In genomic region chr5:59562756-59563389, GRCh38 we compare ENCODE assay signal across 9 cellular contexts.
DNase-seq lines count a peak whose midpoint lies in the region; ATAC-seq and TF ChIP-seq lines count a peak whose summit lies in the region.
"Had no signal": no experiment of that assay in that cellular context is flagged by ENCODE, and none has a peak within 500 bp of the region (broad histone marks: within the 10 kb centered on the region; RNA-seq: fewer than 3 reads in every experiment).

No MANE protein-coding gene starts in this region.

- no peak overlapping the region for H3K4me3 ChIP-seq in DND-41 (ENCODE audit: low read depth in 1 of 2, low read length in 2 of 2)
- no peak overlapping the region for H3K4me3 ChIP-seq in SK-N-SH (ENCODE audit: low read depth in 2 of 2, low read length in 1 of 2)
- H3K4me3 ChIP-seq: SJSA1 had no signal

- peak overlapping the region in 5 of 6 donors; percentile 27 to 77 (median 57) for H3K27ac Mint-ChIP-seq in immature natural killer cell

- H3K27me3 ChIP-seq in DND-41 (ENCODE audit: insufficient read depth, low read length, poor library complexity) (no peaks in the 10 kb centered on the region), SK-N-SH (ENCODE audit: insufficient read depth) (no peaks in the 10 kb centered on the region)
- H3K27me3 ChIP-seq: SJSA1 had no signal

- TF ChIP-seq EP300 in SK-N-SH (IDR thresholded peaks at IDR 0.05; ENCODE audit: borderline replicate concordance in 1 of 2, low read depth in 1 of 2, low read length in 1 of 2) = no peak

- H3K9me3 Mint-ChIP-seq in immature natural killer cell = peaks cover 0 to 3% (median 0%) of the 10 kb centered on the region in 6 donors

- H3K27me3 Mint-ChIP-seq in immature natural killer cell (ENCODE audit: low read depth in 3 of 3) = peaks cover 0 to 6% (median 1%) of the 10 kb centered on the region in 3 donors

- H3K4me1 ChIP-seq in DND-41 (ENCODE audit: insufficient read depth, low read length) (no peaks in the 10 kb centered on the region), SK-N-SH (ENCODE audit: control insufficient read depth in 1 of 2, insufficient read depth in 2 of 2, low read depth in 1 of 2, low read length in 1 of 2) (peaks cover 7 to 8% of the 10 kb centered on the region in 2 experiments; a peak in 3 of 4 replicates)

- WGBS in SK-N-SH (ENCODE audit: low lambda C conversion rate) = 43% methylated on average over 3 of the region's 3 CpGs

- no peak for TF ChIP-seq RAD21 in SK-N-SH (IDR thresholded peaks at IDR 0.05; ENCODE audit: low read length)

- no peaks in the 10 kb centered on the region for H3K36me3 ChIP-seq in DND-41 (ENCODE audit: insufficient read depth, low read length)
- H3K36me3 ChIP-seq in SK-N-SH (replicated peaks in 1 of 2; ENCODE audit: control insufficient read depth in 1 of 2, insufficient read depth in 2 of 2, low read length in 1 of 2) = no peaks in the 10 kb centered on the region
- H3K36me3 ChIP-seq: SJSA1 had no signal

- POLR2A ChIA-PET in SK-N-SH (lab: Yijun Ruan, JAX) = no interaction called here

- H2AFZ ChIP-seq in DND-41 (ENCODE audit: low read depth, low read length) = no peak overlapping the region
- no peak overlapping the region; the same call in 1 of the 2 replicates for H2AFZ ChIP-seq in SK-N-SH (ENCODE audit: low read depth)

- H4K20me1 ChIP-seq in DND-41 (ENCODE audit: insufficient read depth, low read length) (no peaks in the 10 kb centered on the region), SK-N-SH (ENCODE audit: insufficient read depth) (no peaks in the 10 kb centered on the region)

- no peaks in the 10 kb centered on the region for H3K79me2 ChIP-seq in DND-41 (ENCODE audit: insufficient read depth, low read length)
- no peaks in the 10 kb centered on the region for H3K79me2 ChIP-seq in SK-N-SH (ENCODE audit: insufficient read depth)

- TF ChIP-seq CTCF in DND-41 (IDR thresholded peaks at IDR 0.05; ENCODE audit: borderline replicate concordance, extremely low read depth, low read length, poor library complexity, severe bottlenecking) (no peak), SK-N-SH (IDR thresholded peaks at IDR 0.05) (no peak)

- no peaks in the 10 kb centered on the region for H3K9me3 ChIP-seq in DND-41 (ENCODE audit: insufficient read depth, low read length, severe bottlenecking)
- no peaks in the 10 kb centered on the region for H3K9me3 ChIP-seq in SK-N-SH
- H3K9me3 ChIP-seq: SJSA1 had no signal

- H3K4me2 ChIP-seq in DND-41 (ENCODE audit: insufficient read depth, low read length) (no peak overlapping the region), SK-N-SH (no peak overlapping the region)

- H3K9me2 ChIP-seq in SK-N-SH = no peaks in the 10 kb centered on the region

- H3F3A ChIP-seq in SK-N-SH (replicated peaks; ENCODE audit: insufficient read depth) = peaks cover 3% of the 10 kb centered on the region

- no peak overlapping the region for H3K27ac ChIP-seq in DND-41 (ENCODE audit: low read length)
- H3K27ac ChIP-seq in SK-N-SH (ENCODE audit: low read depth in 2 of 2, low read length in 1 of 2) = peak overlapping the region in 1 of 2 experiments; percentile 34; a peak in 1 of 4 replicates
- H3K27ac ChIP-seq: SJSA1 had no signal

- intact Hi-C loops in sciatic nerve (cut with DNase I) = no loop called here

- H3K36me3 Mint-ChIP-seq in immature natural killer cell = no peaks in the 10 kb centered on the region

- H3K4me3 Mint-ChIP-seq in immature natural killer cell = peak overlapping the region in 2 of 5 donors; percentile 0 to 16

- ATAC-seq in DND-41 (ENCODE audit: insufficient read depth, low read depth) (peak; percentile 89), GM19324 (IDR thresholded peaks at IDR 0.05; ENCODE audit: low FRiP score, unreplicated experiment) (peak; percentile 90), HG03135 (IDR thresholded peaks at IDR 0.05; ENCODE audit: unreplicated experiment) (peak; percentile 98), sciatic nerve (no peak)

- CTCF ChIA-PET in SK-N-SH (lab: Yijun Ruan, JAX) = no interaction called here

- H3K4me1 Mint-ChIP-seq in immature natural killer cell = peaks cover 19 to 28% of the 10 kb centered on the region in 2 donors

- H3K9ac ChIP-seq in DND-41 (ENCODE audit: low read depth, low read length) (no peak overlapping the region), SK-N-SH (no peak overlapping the region)

- DNase-seq in DND-41 = peak; percentile 59
- DNase-seq in SK-N-SH = no peak
- peak; percentile 59 to 70 (median 63) for DNase-seq in immature natural killer cell
- DNase-seq in sciatic nerve (ENCODE audit: low spot score) = no peak
- DNase-seq in D341Med (ENCODE audit: low spot score) = no peak
- DNase-seq in NCI-H1694 (lab: John Stamatoyannopoulos, UW) = no peak

TF ChIP-seq in SK-N-SH, 30 proteins besides CTCF, POLR2A, EP300 and RAD21:
- no peak for TF ChIP-seq SIN3A (IDR thresholded peaks at IDR 0.05; ENCODE audit: borderline replicate concordance, low read depth, low read length)
- TF ChIP-seq TAF1 (IDR thresholded peaks at IDR 0.05; ENCODE audit: borderline replicate concordance, low read depth, low read length) = no peak
- 0 out of 2 replicates have a peak, but pooled peaks have one; percentile 14 for TF ChIP-seq TEAD4 (IDR thresholded peaks at IDR 0.05; ENCODE audit: borderline replicate concordance, insufficient read depth)
- TF ChIP-seq TCF12 (IDR thresholded peaks at IDR 0.05) = peak; percentile 56
- no peak for TF ChIP-seq GABPA (IDR thresholded peaks at IDR 0.05; ENCODE audit: low read depth)

Comparison
In these comparisons a context has a peak if more than half of its experiments do, and no peak if none do; other contexts are left out.
1. DNase-seq: peak in DND-41 (single experiment) and immature natural killer cell (3 of 3); none in SK-N-SH (single experiment), sciatic nerve (single experiment), D341Med (single experiment) and NCI-H1694 (single experiment).